26 cellular contexts compared by ENCODE assay signal in genomic region chr1:172544481-172545104, GRCh38. TPM values are rescaled to one million over a fixed set of nuclear protein-coding genes. Genes with fewer than 3 reads are reported as not detected.
DNase-seq lines count a peak whose midpoint lies in the region; ATAC-seq and TF ChIP-seq lines count a peak whose summit lies in the region.
"Had no signal": no experiment of that assay in that cellular context is flagged by ENCODE, and none has a peak within 500 bp of the region (broad histone marks: within the 10 kb centered on the region; RNA-seq: fewer than 3 reads in every experiment).

No MANE protein-coding gene starts in this region.

- H3K27me3 ChIP-seq in heart left ventricle (no peaks in the 10 kb centered on the region), trophoblast cell (ENCODE audit: insufficient read depth, low read length) (no peaks in the 10 kb centered on the region)
- H3K27me3 ChIP-seq: gastroesophageal sphincter, suprapubic skin had no signal

- H3K79me1 ChIP-seq in trophoblast cell (ENCODE audit: low read length) = peaks cover 4% of the 10 kb centered on the region

- H3K27ac Mint-ChIP-seq in effector memory CD8-positive, alpha-beta T cell = no peak overlapping the region
- H3K27ac Mint-ChIP-seq: HFFc6; stimulated activated naive B cell treated with anti-CD40 and anti-IgM and Interleukin-4, amounts not matched to agents 10 μg/mL and 1 μg/mL and 100 μg/mL, for 72 hours had no signal

- H3K4me3 ChIP-seq in heart left ventricle (no peak overlapping the region), trophoblast cell (ENCODE audit: low read depth, low read length) (no peak overlapping the region)
- H3K4me3 ChIP-seq: gastroesophageal sphincter, lung, suprapubic skin had no signal

- no peak overlapping the region for H3K23ac ChIP-seq in trophoblast cell (ENCODE audit: low read length)

- H4K91ac ChIP-seq in trophoblast cell (ENCODE audit: low read depth, low read length) = no peak overlapping the region

- H4K8ac ChIP-seq in trophoblast cell (ENCODE audit: low read depth, low read length) = no peak overlapping the region

- H2BK120ac ChIP-seq in trophoblast cell (ENCODE audit: insufficient read depth, low read length, poor library complexity) = no peak overlapping the region

- peak overlapping the region; percentile 52 for H3K4ac ChIP-seq in trophoblast cell (ENCODE audit: low read depth, low read length)

- ATAC-seq in Right ventricle myocardium superior (ENCODE audit: poor library complexity) (peak; percentile 37), heart left ventricle (no peak)
- peak; percentile 26 for ATAC-seq in effector memory CD8-positive, alpha-beta T cell (replicated peaks)
- ATAC-seq: gastroesophageal sphincter, Panc1 had no signal

- DNase-seq in Right ventricle myocardium superior (no peak), heart left ventricle (no peak), NCI-H226 (peak; percentile 46), trophoblast cell (peak in 1 of 2 donors; percentile 9), KG1 (lab: John Stamatoyannopoulos, UW) (no peak), iPS-NIHi7 (ENCODE audit: extremely low spot score) (no peak), A172 (ENCODE audit: low spot score) (no peak)
- DNase-seq in effector memory CD8-positive, alpha-beta T cell = no peak
- DNase-seq: activated naive CD4-positive, alpha-beta T cell; activated T-cell treated with anti-CD3 and anti-CD28 coated beads, Interleukin-2, amount 50 U/mL, for 4 hours; amygdala; DMS53; GF-D8; HFFc6; KBM-7; NCI-H1436; NCI-H2107; NCI-H510A treated with DMSO at 0.1 percent for 48 hours; nucleus accumbens; SIG-M5; stimulated activated CD4-positive, alpha-beta T cell treated with anti-CD3 and anti-CD28 coated beads, Interleukin-4, amount 100 ng/mL, for 24 hours; stimulated activated naive B cell treated with anti-CD40 and anti-IgM and Interleukin-4, amounts not matched to agents 10 μg/mL and 1 μg/mL and 100 μg/mL, for 72 hours had no signal

- no peak overlapping the region for H2AK5ac ChIP-seq in trophoblast cell (ENCODE audit: low read length)

- peaks cover 0 to 79% (median 34%) of the 10 kb centered on the region in 12 donors for H3K4me1 ChIP-seq in heart left ventricle
- H3K4me1 ChIP-seq in trophoblast cell (ENCODE audit: control insufficient read depth in 1 of 2, insufficient read depth in 2 of 2, low read length in 2 of 2) = peaks cover 6 to 8% of the 10 kb centered on the region in 2 experiments

- H3K18ac ChIP-seq in trophoblast cell (ENCODE audit: low read length) = no peak overlapping the region

- no peak overlapping the region for H3K4me2 ChIP-seq in trophoblast cell (ENCODE audit: low read length)

- no peak for TF ChIP-seq CTCF in heart left ventricle (IDR thresholded peaks at IDR 0.05)

- no peaks in the 10 kb centered on the region for H3K27me3 Mint-ChIP-seq in effector memory CD8-positive, alpha-beta T cell
- H3K27me3 Mint-ChIP-seq: stimulated activated naive B cell treated with anti-CD40 and anti-IgM and Interleukin-4, amounts not matched to agents 10 μg/mL and 1 μg/mL and 100 μg/mL, for 72 hours had no signal

- intact Hi-C loops in Right ventricle myocardium superior (cut with DNase I) (no loop called here), heart left ventricle (cut with DNase I) (no loop called here)

- H3K36me3 Mint-ChIP-seq in effector memory CD8-positive, alpha-beta T cell (ENCODE audit: insufficient read depth) = no peaks in the 10 kb centered on the region

- no peaks in the 10 kb centered on the region for H3K9me3 ChIP-seq in heart left ventricle
- H3K9me3 ChIP-seq in trophoblast cell (ENCODE audit: insufficient read depth, low read depth, low read length) = no peaks in the 10 kb centered on the region
- H3K9me3 ChIP-seq: gastroesophageal sphincter, suprapubic skin had no signal

- no peak overlapping the region for H3K4me3 Mint-ChIP-seq in effector memory CD8-positive, alpha-beta T cell
- H3K4me3 Mint-ChIP-seq: activated T-cell treated with anti-CD3 and anti-CD28 coated beads, Interleukin-2, amount 50 U/mL, for 4 hours; HFFc6; stimulated activated naive B cell treated with anti-CD40 and anti-IgM and Interleukin-4, amounts not matched to agents 10 μg/mL and 1 μg/mL and 100 μg/mL, for 72 hours had no signal

- WGBS in heart left ventricle, 4 donors = 57 to 73% (median 65%) methylated on average over 2 of the region's 2 CpGs
- WGBS in trophoblast cell (ENCODE audit: extremely low coverage, insufficient coverage, insufficient read length) = no CpG with 5 or more reads among the region's 2 CpGs

- H3K36me3 ChIP-seq in heart left ventricle (no peaks in the 10 kb centered on the region), trophoblast cell (ENCODE audit: control insufficient read depth in 1 of 2, insufficient read depth in 2 of 2, low read length in 2 of 2) (peaks cover 0 to 3% of the 10 kb centered on the region in 2 experiments)
- H3K36me3 ChIP-seq: gastroesophageal sphincter, suprapubic skin had no signal

- no peak overlapping the region for H4K12ac ChIP-seq in trophoblast cell (ENCODE audit: low read depth, low read length)

- H3K14ac ChIP-seq in trophoblast cell (ENCODE audit: low read length) = no peak overlapping the region

- no peak for TF ChIP-seq POLR2A in heart left ventricle (IDR thresholded peaks at IDR 0.05)

- H3K27ac ChIP-seq in heart left ventricle (no peak overlapping the region), trophoblast cell (ENCODE audit: low read depth, low read length) (no peak overlapping the region)
- H3K27ac ChIP-seq: gastroesophageal sphincter, suprapubic skin had no signal

- H3K9ac ChIP-seq in trophoblast cell (ENCODE audit: low read length) = no peak overlapping the region

- H3K9me3 Mint-ChIP-seq in effector memory CD8-positive, alpha-beta T cell = no peaks in the 10 kb centered on the region
- H3K9me3 Mint-ChIP-seq: activated T-cell treated with anti-CD3 and anti-CD28 coated beads, Interleukin-2, amount 50 U/mL, for 4 hours; HFFc6; stimulated activated naive B cell treated with anti-CD40 and anti-IgM and Interleukin-4, amounts not matched to agents 10 μg/mL and 1 μg/mL and 100 μg/mL, for 72 hours had no signal

- H2BK5ac ChIP-seq in trophoblast cell (ENCODE audit: low read depth, low read length, poor library complexity) = no peak overlapping the region

- H3K79me2 ChIP-seq in trophoblast cell (ENCODE audit: control insufficient read depth, insufficient read depth, low read length, poor library complexity) = peaks cover 17% of the 10 kb centered on the region

- H3K4me1 Mint-ChIP-seq in effector memory CD8-positive, alpha-beta T cell (ENCODE audit: low read depth in 2 of 2) = peaks cover 28 to 45% of the 10 kb centered on the region in 2 donors

- no peak overlapping the region for H2AFZ ChIP-seq in trophoblast cell (ENCODE audit: insufficient read depth, low read length, poor library complexity)

- H2BK12ac ChIP-seq in trophoblast cell (ENCODE audit: low read length) = no peak overlapping the region

RNA-seq across cellular contexts. Expression of gene SUCO, which starts 11.6 kb away (rescaled TPM):
- 15.9 TPM for total RNA-seq in Right ventricle myocardium superior
- 10 to 100 TPM; 12.8 to 33.4 (median 27.3) TPM for total RNA-seq in heart left ventricle
- polyA plus RNA-seq in heart left ventricle = 10 to 100 TPM in 1 of 2 donors, 1 to 10 TPM in 1; 6.7 to 23.7 TPM
- 143 and 152 TPM in 2 replicates for polyA plus RNA-seq in trophoblast cell (2013)
- 27.8 and 31.4 TPM in 2 replicates for total RNA-seq in A172 (2014; rRNA removed; shearing (Covaris generic))

Comparison
In these comparisons a context has a peak if more than half of its experiments do, and no peak if none do; other contexts are left out.
1. ATAC-seq: peak in Right ventricle myocardium superior (single experiment) and effector memory CD8-positive, alpha-beta T cell (single experiment); none in heart left ventricle (0 of 4).